In the genomic region with DNA sequence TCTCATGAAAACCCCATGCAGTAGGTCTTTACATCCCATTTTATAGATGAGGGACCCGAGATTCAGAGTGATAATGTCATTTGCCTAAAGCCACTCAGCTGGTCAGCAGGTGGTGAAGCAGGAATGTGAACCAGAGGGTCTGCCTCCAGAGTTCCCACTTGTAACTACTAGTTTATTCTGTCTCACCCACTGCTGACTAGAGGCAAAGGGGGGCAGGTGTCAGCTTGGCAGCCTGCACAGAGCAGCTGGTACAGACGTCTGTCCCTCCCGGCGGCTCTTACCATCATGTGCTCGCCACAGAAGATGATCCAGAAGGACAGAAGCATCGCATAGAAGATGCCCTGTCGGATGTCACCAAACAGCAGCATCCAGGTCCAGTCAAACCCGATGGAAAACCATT, we compare ENCODE assay signal across 1 cellular context.
TF ChIP-seq lines count a peak whose summit lies in the region.

No MANE protein-coding gene starts in this region.

TF ChIP-seq in GM23338, 12 proteins besides CTCF, POLR2A, EP300 and RAD21 (continued from another document):
- TF ChIP-seq, protein P1, sequence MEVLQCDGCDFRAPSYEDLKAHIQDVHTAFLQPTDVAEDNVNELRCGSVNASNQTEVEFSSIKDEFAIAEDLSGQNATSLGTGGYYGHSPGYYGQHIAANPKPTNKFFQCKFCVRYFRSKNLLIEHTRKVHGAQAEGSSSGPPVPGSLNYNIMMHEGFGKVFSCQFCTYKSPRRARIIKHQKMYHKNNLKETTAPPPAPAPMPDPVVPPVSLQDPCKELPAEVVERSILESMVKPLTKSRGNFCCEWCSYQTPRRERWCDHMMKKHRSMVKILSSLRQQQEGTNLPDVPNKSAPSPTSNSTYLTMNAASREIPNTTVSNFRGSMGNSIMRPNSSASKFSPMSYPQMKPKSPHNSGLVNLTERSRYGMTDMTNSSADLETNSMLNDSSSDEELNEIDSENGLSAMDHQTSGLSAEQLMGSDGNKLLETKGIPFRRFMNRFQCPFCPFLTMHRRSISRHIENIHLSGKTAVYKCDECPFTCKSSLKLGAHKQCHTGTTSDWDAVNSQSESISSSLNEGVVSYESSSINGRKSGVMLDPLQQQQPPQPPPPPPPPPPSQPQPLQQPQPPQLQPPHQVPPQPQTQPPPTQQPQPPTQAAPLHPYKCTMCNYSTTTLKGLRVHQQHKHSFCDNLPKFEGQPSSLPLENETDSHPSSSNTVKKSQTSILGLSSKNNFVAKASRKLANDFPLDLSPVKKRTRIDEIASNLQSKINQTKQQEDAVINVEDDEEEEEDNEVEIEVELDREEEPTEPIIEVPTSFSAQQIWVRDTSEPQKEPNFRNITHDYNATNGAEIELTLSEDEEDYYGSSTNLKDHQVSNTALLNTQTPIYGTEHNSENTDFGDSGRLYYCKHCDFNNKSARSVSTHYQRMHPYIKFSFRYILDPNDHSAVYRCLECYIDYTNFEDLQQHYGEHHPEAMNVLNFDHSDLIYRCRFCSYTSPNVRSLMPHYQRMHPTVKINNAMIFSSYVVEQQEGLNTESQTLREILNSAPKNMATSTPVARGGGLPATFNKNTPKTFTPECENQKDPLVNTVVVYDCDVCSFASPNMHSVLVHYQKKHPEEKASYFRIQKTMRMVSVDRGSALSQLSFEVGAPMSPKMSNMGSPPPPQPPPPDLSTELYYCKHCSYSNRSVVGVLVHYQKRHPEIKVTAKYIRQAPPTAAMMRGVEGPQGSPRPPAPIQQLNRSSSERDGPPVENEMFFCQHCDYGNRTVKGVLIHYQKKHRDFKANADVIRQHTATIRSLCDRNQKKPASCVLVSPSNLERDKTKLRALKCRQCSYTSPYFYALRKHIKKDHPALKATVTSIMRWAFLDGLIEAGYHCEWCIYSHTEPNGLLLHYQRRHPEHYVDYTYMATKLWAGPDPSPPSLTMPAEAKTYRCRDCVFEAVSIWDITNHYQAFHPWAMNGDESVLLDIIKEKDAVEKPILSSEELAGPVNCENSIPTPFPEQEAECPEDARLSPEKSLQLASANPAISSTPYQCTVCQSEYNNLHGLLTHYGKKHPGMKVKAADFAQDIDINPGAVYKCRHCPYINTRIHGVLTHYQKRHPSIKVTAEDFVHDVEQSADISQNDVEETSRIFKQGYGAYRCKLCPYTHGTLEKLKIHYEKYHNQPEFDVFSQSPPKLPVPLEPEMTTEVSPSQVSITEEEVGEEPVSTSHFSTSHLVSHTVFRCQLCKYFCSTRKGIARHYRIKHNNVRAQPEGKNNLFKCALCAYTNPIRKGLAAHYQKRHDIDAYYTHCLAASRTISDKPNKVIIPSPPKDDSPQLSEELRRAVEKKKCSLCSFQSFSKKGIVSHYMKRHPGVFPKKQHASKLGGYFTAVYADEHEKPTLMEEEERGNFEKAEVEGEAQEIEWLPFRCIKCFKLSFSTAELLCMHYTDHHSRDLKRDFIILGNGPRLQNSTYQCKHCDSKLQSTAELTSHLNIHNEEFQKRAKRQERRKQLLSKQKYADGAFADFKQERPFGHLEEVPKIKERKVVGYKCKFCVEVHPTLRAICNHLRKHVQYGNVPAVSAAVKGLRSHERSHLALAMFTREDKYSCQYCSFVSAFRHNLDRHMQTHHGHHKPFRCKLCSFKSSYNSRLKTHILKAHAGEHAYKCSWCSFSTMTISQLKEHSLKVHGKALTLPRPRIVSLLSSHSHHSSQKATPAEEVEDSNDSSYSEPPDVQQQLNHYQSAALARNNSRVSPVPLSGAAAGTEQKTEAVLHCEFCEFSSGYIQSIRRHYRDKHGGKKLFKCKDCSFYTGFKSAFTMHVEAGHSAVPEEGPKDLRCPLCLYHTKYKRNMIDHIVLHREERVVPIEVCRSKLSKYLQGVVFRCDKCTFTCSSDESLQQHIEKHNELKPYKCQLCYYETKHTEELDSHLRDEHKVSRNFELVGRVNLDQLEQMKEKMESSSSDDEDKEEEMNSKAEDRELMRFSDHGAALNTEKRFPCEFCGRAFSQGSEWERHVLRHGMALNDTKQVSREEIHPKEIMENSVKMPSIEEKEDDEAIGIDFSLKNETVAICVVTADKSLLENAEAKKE (CRISPR knock-in tag; IDR thresholded peaks at IDR 0.05) = no peak
- no peak for TF ChIP-seq EZH2phosphoT487 (IDR thresholded peaks at IDR 0.05; ENCODE audit: unreplicated experiment)
- TF ChIP-seq ZNF114 (CRISPR knock-in tag; IDR thresholded peaks at IDR 0.05) = no peak
- no peak for TF ChIP-seq STAT1 (IDR thresholded peaks at IDR 0.05; ENCODE audit: unreplicated experiment)
- TF ChIP-seq, protein P2, sequence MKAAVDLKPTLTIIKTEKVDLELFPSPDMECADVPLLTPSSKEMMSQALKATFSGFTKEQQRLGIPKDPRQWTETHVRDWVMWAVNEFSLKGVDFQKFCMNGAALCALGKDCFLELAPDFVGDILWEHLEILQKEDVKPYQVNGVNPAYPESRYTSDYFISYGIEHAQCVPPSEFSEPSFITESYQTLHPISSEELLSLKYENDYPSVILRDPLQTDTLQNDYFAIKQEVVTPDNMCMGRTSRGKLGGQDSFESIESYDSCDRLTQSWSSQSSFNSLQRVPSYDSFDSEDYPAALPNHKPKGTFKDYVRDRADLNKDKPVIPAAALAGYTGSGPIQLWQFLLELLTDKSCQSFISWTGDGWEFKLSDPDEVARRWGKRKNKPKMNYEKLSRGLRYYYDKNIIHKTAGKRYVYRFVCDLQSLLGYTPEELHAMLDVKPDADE (IDR thresholded peaks at IDR 0.05) = no peak
- no peak for TF ChIP-seq EZH2 (IDR thresholded peaks at IDR 0.05; ENCODE audit: low read depth, unreplicated experiment)
- TF ChIP-seq JUNB (IDR thresholded peaks at IDR 0.05; ENCODE audit: unreplicated experiment) = no peak
